In the genomic region with DNA sequence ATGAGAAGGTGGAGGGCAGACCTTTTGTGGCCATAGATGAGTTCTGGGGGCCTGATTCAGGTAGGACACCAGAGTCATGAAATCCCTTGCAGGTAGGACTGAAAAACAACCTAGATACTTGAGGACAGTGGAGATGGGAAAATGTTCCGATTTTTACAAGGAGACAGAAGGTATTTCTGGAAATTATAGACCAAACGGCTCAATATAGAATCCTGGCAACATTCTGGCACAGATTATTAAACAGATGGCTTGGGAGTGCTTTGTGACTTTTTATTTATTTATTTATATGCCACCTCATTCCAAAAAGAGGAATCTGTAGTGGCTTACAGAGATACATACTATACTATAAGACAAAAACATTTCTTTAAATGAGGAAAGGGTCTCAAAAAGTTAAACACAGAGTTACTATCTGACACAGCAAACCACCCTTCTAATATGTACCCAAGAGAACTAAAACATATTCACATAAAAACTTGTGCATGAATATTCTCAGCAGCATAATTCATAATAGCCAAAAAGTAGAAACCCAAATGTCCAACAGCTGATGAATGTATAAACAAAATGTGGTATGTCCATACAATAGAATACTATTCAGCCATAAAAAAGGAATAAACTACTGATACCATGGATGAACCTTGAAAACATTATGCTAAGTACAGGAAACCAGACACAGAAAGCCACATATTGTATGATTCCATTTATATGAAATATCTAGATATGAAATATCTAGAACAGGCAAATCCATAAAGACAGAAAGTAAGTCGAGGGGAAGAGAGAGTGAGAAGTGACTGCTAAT, we compare ENCODE assay signal across 18 cellular contexts. TPM values are rescaled to one million over a fixed set of nuclear protein-coding genes. Genes with fewer than 3 reads are reported as not detected.
DNase-seq lines count a peak whose midpoint lies in the region; ATAC-seq, FAIRE-seq and TF ChIP-seq lines count a peak whose summit lies in the region.
"Had no signal": no experiment of that assay in that cellular context is flagged by ENCODE, and none has a peak within 500 bp of the region (broad histone marks: within the 10 kb centered on the region; RNA-seq: fewer than 3 reads in every experiment).

No MANE protein-coding gene starts in this region.

- TF ChIP-seq CTCF in D721Med (IDR thresholded peaks at IDR 0.05; ENCODE audit: insufficient read depth, missing control alignments): no peak
- TF ChIP-seq CTCF in ovary (IDR thresholded peaks at IDR 0.05): no peak

- H3K36me3 Mint-ChIP-seq in activated naive CD8-positive, alpha-beta T cell treated with anti-CD3 and anti-CD28 coated beads for 36 hours: peaks cover 6% of the 10 kb centered on the region
- H3K36me3 Mint-ChIP-seq in activated CD8-positive, alpha-beta T cell treated with anti-CD3 and anti-CD28 coated beads, Interleukin-2, amount 10 ng/mL, durations not matched to agents 7 days and 5 days (ENCODE audit: low read depth): peaks cover 2% of the 10 kb centered on the region
- H3K36me3 Mint-ChIP-seq: CD14-positive monocyte; CD8-positive, alpha-beta T cell had no signal

- 76 to 82% (median 79%) methylated on average over 3 of the region's 3 CpGs for WGBS in ovary, 3 donors

- no peaks in the 10 kb centered on the region for H3K36me3 ChIP-seq in ovary

- POLR2A ChIA-PET in activated CD8-positive, alpha-beta T cell treated with anti-CD3 and anti-CD28 coated beads, Interleukin-2, amount 10 ng/mL, durations not matched to agents 7 days and 5 days (lab: Charles Lee): no interaction called here

- no peak overlapping the region for H3K4me3 Mint-ChIP-seq in activated naive CD8-positive, alpha-beta T cell treated with anti-CD3 and anti-CD28 coated beads for 36 hours
- no peak overlapping the region for H3K4me3 Mint-ChIP-seq in activated CD8-positive, alpha-beta T cell treated with anti-CD3 and anti-CD28 coated beads, Interleukin-2, amount 10 ng/mL, durations not matched to agents 7 days and 5 days
- H3K4me3 Mint-ChIP-seq: CD14-positive monocyte; CD8-positive, alpha-beta T cell had no signal

- no peak for ATAC-seq in activated CD8-positive, alpha-beta T cell treated with anti-CD3 and anti-CD28 coated beads, Interleukin-2, amount 10 ng/mL, durations not matched to agents 7 days and 5 days
- ATAC-seq: CD8-positive, alpha-beta T cell had no signal

- CTCF ChIA-PET in activated CD8-positive, alpha-beta T cell treated with anti-CD3 and anti-CD28 coated beads, Interleukin-2, amount 10 ng/mL, durations not matched to agents 7 days and 5 days (lab: Charles Lee): no interaction called here

- intact Hi-C loops in ovary (cut with DNase I): no loop called here

- FAIRE-seq in D721Med (lab: Jason Lieb, UNC): peak; percentile 91
- FAIRE-seq: G401.6, GM12892, GM19239 had no signal

- H3K9me3 ChIP-seq in ovary: no peaks in the 10 kb centered on the region

- no peak overlapping the region for H3K4me3 ChIP-seq in ovary
- H3K4me3 ChIP-seq: GM23248 had no signal

- no peak overlapping the region for H3K27ac Mint-ChIP-seq in activated naive CD8-positive, alpha-beta T cell treated with anti-CD3 and anti-CD28 coated beads for 36 hours
- H3K27ac Mint-ChIP-seq in activated CD8-positive, alpha-beta T cell treated with anti-CD3 and anti-CD28 coated beads, Interleukin-2, amount 10 ng/mL, durations not matched to agents 7 days and 5 days: no peak overlapping the region
- H3K27ac Mint-ChIP-seq: CD14-positive monocyte; CD8-positive, alpha-beta T cell had no signal

- H3K27me3 Mint-ChIP-seq in activated naive CD8-positive, alpha-beta T cell treated with anti-CD3 and anti-CD28 coated beads for 36 hours: peaks cover 53% of the 10 kb centered on the region
- H3K27me3 Mint-ChIP-seq in activated CD8-positive, alpha-beta T cell treated with anti-CD3 and anti-CD28 coated beads, Interleukin-2, amount 10 ng/mL, durations not matched to agents 7 days and 5 days (ENCODE audit: low read depth): peaks cover 44% of the 10 kb centered on the region

- no peak for TF ChIP-seq POLR2A in ovary (IDR thresholded peaks at IDR 0.05)

- no peaks in the 10 kb centered on the region for H3K4me1 ChIP-seq in ovary (ENCODE audit: insufficient read depth)
- H3K4me1 ChIP-seq: Caco-2 had no signal

- H3K27ac ChIP-seq in ovary: no peak overlapping the region
- H3K27ac ChIP-seq: GM23248 had no signal

- H3K9me3 Mint-ChIP-seq in activated naive CD8-positive, alpha-beta T cell treated with anti-CD3 and anti-CD28 coated beads for 36 hours: peaks cover 6% of the 10 kb centered on the region
- H3K9me3 Mint-ChIP-seq in activated CD8-positive, alpha-beta T cell treated with anti-CD3 and anti-CD28 coated beads, Interleukin-2, amount 10 ng/mL, durations not matched to agents 7 days and 5 days (ENCODE audit: insufficient read depth): peaks cover 9% of the 10 kb centered on the region

- no peak for DNase-seq in D721Med (ENCODE audit: insufficient read length, low spot score)
- DNase-seq in DMS 273 treated with DMSO at 0.1 percent for 48 hours (lab: John Stamatoyannopoulos, UW): peak; percentile 40
- peak; percentile 27 to 56 for DNase-seq in NCI-H446 (lab: John Stamatoyannopoulos, UW)
- DNase-seq in cerebellar cortex (ENCODE audit: low spot score): peak; percentile 93
- no peak for DNase-seq in islet precursor cell
- DNase-seq in activated naive CD8-positive, alpha-beta T cell treated with anti-CD3 and anti-CD28 coated beads for 36 hours: no peak
- no peak for DNase-seq in activated CD8-positive, alpha-beta T cell treated with anti-CD3 and anti-CD28 coated beads, Interleukin-2, amount 10 ng/mL, durations not matched to agents 7 days and 5 days
- no peak for DNase-seq in ovary
- DNase-seq: Caco-2; CD8-positive, alpha-beta T cell; DMS79; GM23248; H7; KBM-7 had no signal

- TF ChIP-seq EP300 in ovary (IDR thresholded peaks at IDR 0.05): no peak

- no peaks in the 10 kb centered on the region for H3K27me3 ChIP-seq in ovary

- no peaks in the 10 kb centered on the region for H3K4me1 Mint-ChIP-seq in activated naive CD8-positive, alpha-beta T cell treated with anti-CD3 and anti-CD28 coated beads for 36 hours
- no peaks in the 10 kb centered on the region for H3K4me1 Mint-ChIP-seq in activated CD8-positive, alpha-beta T cell treated with anti-CD3 and anti-CD28 coated beads, Interleukin-2, amount 10 ng/mL, durations not matched to agents 7 days and 5 days (ENCODE audit: low read depth)
- H3K4me1 Mint-ChIP-seq: CD14-positive monocyte had no signal

RNA-seq across cellular contexts. Expression of a gene that starts 49.7 kb away (rescaled TPM):
- 1 to 10 TPM; 6.2 to 6.5 TPM for total RNA-seq in activated naive CD8-positive, alpha-beta T cell treated with anti-CD3 and anti-CD28 coated beads for 36 hours
- total RNA-seq in activated CD8-positive, alpha-beta T cell treated with anti-CD3 and anti-CD28 coated beads, Interleukin-2, amount 10 ng/mL, durations not matched to agents 7 days and 5 days: 1 to 10 TPM; 4.5 to 6.0 TPM
- total RNA-seq in ovary: 10 to 100 TPM; 11.0 to 31.5 (median 19.6) TPM
- polyA plus RNA-seq in ovary: 10 to 100 TPM in 1 of 2 donors, 1 to 10 TPM in 1; 6.3 to 13.3 TPM
- total RNA-seq: GM23248 had no signal
- polyA plus RNA-seq: GM23248 had no signal

Comparison
In these comparisons a context has a peak if more than half of its experiments do, and no peak if none do; other contexts are left out.
1. DNase-seq: peak in DMS 273 treated with DMSO at 0.1 percent for 48 hours (single experiment), NCI-H446 (2 of 2) and cerebellar cortex (single experiment); none in D721Med (single experiment), islet precursor cell (single experiment), activated naive CD8-positive, alpha-beta T cell treated with anti-CD3 and anti-CD28 coated beads for 36 hours (single experiment), activated CD8-positive, alpha-beta T cell treated with anti-CD3 and anti-CD28 coated beads, Interleukin-2, amount 10 ng/mL, durations not matched to agents 7 days and 5 days (single experiment) and ovary (0 of 5).